ENCODE assay signal across 8 cellular contexts in the genomic region with DNA sequence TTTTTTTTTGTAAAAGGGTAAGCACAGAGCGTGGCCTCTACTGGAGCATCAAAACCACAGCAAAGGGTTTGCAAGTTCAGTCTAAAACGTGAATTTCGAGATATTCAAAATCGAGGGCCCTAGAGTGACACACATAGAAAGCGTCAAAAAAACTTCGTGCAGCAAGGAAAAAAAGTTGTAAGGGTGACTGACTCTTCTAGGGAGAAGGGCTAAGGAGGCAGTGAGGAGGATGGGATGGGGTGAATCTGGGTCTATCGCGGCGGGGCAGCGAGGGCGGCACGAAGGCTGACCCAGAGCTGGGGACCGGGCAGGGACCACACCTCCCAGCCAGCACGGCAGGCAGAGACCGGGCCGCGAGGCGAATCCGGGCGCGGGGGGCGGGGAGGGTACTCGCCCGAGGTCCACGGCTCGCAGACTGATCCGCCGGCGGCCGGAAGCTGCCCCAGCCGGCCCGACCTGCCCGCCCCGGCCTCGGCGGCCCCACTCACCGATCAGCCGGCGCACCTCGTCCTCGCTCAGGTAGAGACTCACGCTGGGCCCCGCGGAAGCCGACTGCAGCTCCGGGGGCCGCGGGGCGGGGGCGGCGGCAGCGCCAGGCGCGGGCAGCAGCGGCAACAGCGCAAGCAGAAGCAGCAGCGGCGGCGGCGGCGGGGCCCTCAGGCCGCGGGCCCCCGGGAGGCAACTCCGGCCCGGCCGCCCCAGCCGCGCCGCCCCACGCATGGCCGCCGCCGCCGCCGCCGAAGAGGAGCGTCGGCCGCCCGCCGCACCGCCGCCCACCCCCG. TPM values are rescaled to one million over a fixed set of nuclear protein-coding genes. Genes with fewer than 3 reads are reported as not detected.
DNase-seq lines count a peak whose midpoint lies in the region; ATAC-seq lines count a peak whose summit lies in the region.

No MANE protein-coding gene starts in this region.

- DNase-seq in COLO829 (ENCODE audit: low spot score) (peak; percentile 27), T-helper 1 cell (peak; percentile 19 to 40 (median 23)), anterior cingulate cortex (lab: John Stamatoyannopoulos, UW) (peak in 40 of 58 donors; percentile 9 to 59 (median 32)), hepatic stellate cell (ENCODE audit: low spot score) (peak; percentile 47), renal cortical epithelial cell (ENCODE audit: low read depth) (peak; percentile 21), NCI-H2107 treated with DMSO at 0.1 percent for 48 hours (lab: John Stamatoyannopoulos, UW; ENCODE audit: unreplicated experiment) (no peak)

- ATAC-seq in GM19463 (IDR thresholded peaks at IDR 0.05; ENCODE audit: unreplicated experiment) (peak; percentile 47), HG03521 (IDR thresholded peaks at IDR 0.05; ENCODE audit: unreplicated experiment) (peak; percentile 40)

RNA-seq across cellular contexts. Expression of gene RYK, which starts 0.5 kb away (rescaled TPM):
- 87.2 and 139 TPM in 2 replicates for total RNA-seq in renal cortical epithelial cell
